Comparison of ENCODE assay signal across 8 cellular contexts in the genomic region with DNA sequence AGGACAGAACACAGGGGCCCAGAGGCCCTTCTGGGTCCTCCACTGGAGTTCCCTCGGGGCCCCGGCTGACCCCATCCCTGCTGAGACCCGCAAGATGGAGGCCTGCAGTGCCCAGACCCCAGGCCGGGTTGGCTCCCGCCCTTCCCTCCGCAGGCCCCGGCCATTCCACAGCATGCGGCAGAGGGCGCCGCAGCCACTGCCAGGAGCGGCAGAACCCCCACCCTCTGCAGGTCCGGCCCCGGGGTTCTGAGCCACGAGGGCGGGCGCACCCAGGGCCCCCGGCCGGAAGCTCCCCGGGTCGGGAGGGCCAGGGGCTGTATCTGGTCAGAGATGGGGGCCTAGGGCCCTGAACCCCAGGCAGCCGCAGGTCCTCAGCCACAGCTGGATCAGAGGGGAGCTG. TPM values are rescaled to one million over a fixed set of nuclear protein-coding genes. Genes with fewer than 3 reads are reported as not detected.
DNase-seq lines count a peak whose midpoint lies in the region; ATAC-seq, FAIRE-seq and TF ChIP-seq lines count a peak whose summit lies in the region.

No MANE protein-coding gene starts in this region.

- H4K20me1 ChIP-seq in DND-41 (ENCODE audit: insufficient read depth, low read length) (no peaks in the 10 kb centered on the region), OCI-LY7 (ENCODE audit: insufficient read depth, low read length) (no peaks in the 10 kb centered on the region)

- ATAC-seq in DND-41 (ENCODE audit: insufficient read depth, low read depth): 0 out of 3 replicates have a peak, but pooled peaks have one; percentile 14
- no peak for ATAC-seq in GM18517 (IDR thresholded peaks at IDR 0.05; ENCODE audit: unreplicated experiment)

- H3K4me3 ChIP-seq in DND-41 (ENCODE audit: low read depth in 1 of 2, low read length in 2 of 2): no peak overlapping the region
- no peak overlapping the region for H3K4me3 ChIP-seq in OCI-LY7 (ENCODE audit: low read depth, low read length, poor library complexity, severe bottlenecking)
- no peak overlapping the region for H3K4me3 ChIP-seq in astrocyte of the cerebellum (ENCODE audit: low read depth, low read length)

- no peak overlapping the region for H3K27ac Mint-ChIP-seq in nephron progenitor cell

- CTCF ChIA-PET in OCI-LY7 (lab: Charles Lee; ENCODE audit: unreplicated experiment): no interaction called here

- DNase-seq in DND-41 (no peak), OCI-LY7 (ENCODE audit: low spot score) (peak; percentile 49), astrocyte of the cerebellum (ENCODE audit: low read depth) (no peak), nephron progenitor cell (peak; percentile 51), occipital lobe (lab: John Stamatoyannopoulos, UW) (no peak), HTR-8/SVneo (ENCODE audit: insufficient read length, low spot score) (no peak), HCEC 1CT (no peak)

- no peaks in the 10 kb centered on the region for H3K9me2 ChIP-seq in OCI-LY7 (ENCODE audit: insufficient read depth, low read length)

- H3K4me3 Mint-ChIP-seq in nephron progenitor cell: no peak overlapping the region

- no peak overlapping the region for H3K9ac ChIP-seq in DND-41 (ENCODE audit: low read depth, low read length)

- intact Hi-C loops in OCI-LY7 (cut with micrococcal nuclease; ENCODE audit: unreplicated experiment): loop anchor here (10.0 kb wide), 1 partner anchor 186 kb away; a partner anchor contains a TSS

- H3K9me3 ChIP-seq in DND-41 (ENCODE audit: insufficient read depth, low read length, severe bottlenecking) (no peaks in the 10 kb centered on the region), OCI-LY7 (ENCODE audit: low read length) (no peaks in the 10 kb centered on the region)

- no peak for FAIRE-seq in HTR-8/SVneo (lab: Jason Lieb, UNC)

- peaks cover 25% of the 10 kb centered on the region for H3K4me1 Mint-ChIP-seq in nephron progenitor cell

- no peaks in the 10 kb centered on the region for H3K4me1 ChIP-seq in DND-41 (ENCODE audit: insufficient read depth, low read length)
- peaks cover 4% of the 10 kb centered on the region for H3K4me1 ChIP-seq in OCI-LY7 (ENCODE audit: insufficient read depth, low read length, poor library complexity, severe bottlenecking)

- in situ Hi-C loops in astrocyte of the cerebellum (cut with HindIII; ENCODE audit: low sequenced_read_pairs): no loop called here

- no peaks in the 10 kb centered on the region for H3K79me2 ChIP-seq in DND-41 (ENCODE audit: insufficient read depth, low read length)
- no peaks in the 10 kb centered on the region for H3K79me2 ChIP-seq in OCI-LY7 (ENCODE audit: insufficient read depth, low read depth, low read length)

- no peaks in the 10 kb centered on the region for H3K36me3 Mint-ChIP-seq in nephron progenitor cell (ENCODE audit: low read depth)

- no peaks in the 10 kb centered on the region for H3K27me3 Mint-ChIP-seq in nephron progenitor cell (ENCODE audit: low read depth, poor library complexity)

- H3K36me3 ChIP-seq in DND-41 (ENCODE audit: insufficient read depth, low read length): no peaks in the 10 kb centered on the region
- H3K36me3 ChIP-seq in OCI-LY7 (ENCODE audit: insufficient read depth, low read length): no peaks in the 10 kb centered on the region

- no peak overlapping the region for H2AFZ ChIP-seq in DND-41 (ENCODE audit: low read depth, low read length)
- no peak overlapping the region for H2AFZ ChIP-seq in OCI-LY7 (ENCODE audit: low read length)

- TF ChIP-seq CTCF in DND-41 (IDR thresholded peaks at IDR 0.05; ENCODE audit: borderline replicate concordance, extremely low read depth, low read length, poor library complexity, severe bottlenecking) (peak; percentile 7), OCI-LY7 (conservative IDR thresholded peaks at IDR 0.05; ENCODE audit: low read length) (peak; percentile 65), astrocyte of the cerebellum (IDR thresholded peaks at IDR 0.05; ENCODE audit: low read depth, low read length, missing control alignments) (peak; percentile 35), nephron progenitor cell (IDR thresholded peaks at IDR 0.05) (no peak)

- H3K4me2 ChIP-seq in DND-41 (ENCODE audit: insufficient read depth, low read length) (no peak overlapping the region), OCI-LY7 (ENCODE audit: low read length) (0 out of 2 replicates have a peak overlapping the region, but pooled peaks have one; percentile 9)

- H3K27ac ChIP-seq in DND-41 (ENCODE audit: low read length) (no peak overlapping the region), OCI-LY7 (ENCODE audit: low read depth, low read length, poor library complexity, severe bottlenecking) (no peak overlapping the region)

- H3K27me3 ChIP-seq in DND-41 (ENCODE audit: insufficient read depth, low read length, poor library complexity): no peaks in the 10 kb centered on the region

- peaks cover under 1% of the 10 kb centered on the region for H3K9me3 Mint-ChIP-seq in nephron progenitor cell

- POLR2A ChIA-PET in OCI-LY7 (lab: Charles Lee): no interaction called here

- no TSS peak for BruUV-seq in OCI-LY7 (replicated peaks; lab: Mats Ljungman, UMichigan)

RNA-seq across cellular contexts. Expression of a gene that starts 2.4 kb away (rescaled TPM):
- not detected in 2 replicates for total RNA-seq in OCI-LY7 (2014; rRNA removed; shearing (Covaris generic))
- not detected in 2 replicates for total RNA-seq in OCI-LY7 (2022)
- not detected for total RNA-seq in occipital lobe

RNA-seq across cellular contexts. Expression of a gene that starts 8.0 kb away (rescaled TPM):
- total RNA-seq in OCI-LY7 (2014; rRNA removed; shearing (Covaris generic)): 23.2 and 36.4 TPM in 2 replicates
- 16.5 and 17.0 TPM in 2 replicates for total RNA-seq in OCI-LY7 (2022)
- total RNA-seq in occipital lobe: 11.2 TPM

RNA-seq across cellular contexts. Expression of a gene that starts 14.0 kb away (rescaled TPM):
- 22.3 and 31.0 TPM in 2 replicates for total RNA-seq in OCI-LY7 (2014; rRNA removed; shearing (Covaris generic))
- total RNA-seq in OCI-LY7 (2022) (33.7 and 61.3 TPM in 2 replicates), occipital lobe (10.1 TPM)

RNA-seq across cellular contexts. Expression of a gene that starts 15.8 kb away (rescaled TPM):
- 0.46 and 0.85 TPM in 2 replicates for total RNA-seq in OCI-LY7 (2014; rRNA removed; shearing (Covaris generic))
- total RNA-seq in OCI-LY7 (2022): 1.1 and 2.5 TPM in 2 replicates
- total RNA-seq in occipital lobe: 0.16 TPM

RNA-seq across cellular contexts. Expression of a gene that starts 46.3 kb away (rescaled TPM):
- 29.6 and 31.1 TPM in 2 replicates for total RNA-seq in OCI-LY7 (2014; rRNA removed; shearing (Covaris generic))
- total RNA-seq in OCI-LY7 (2022) (60.3 and 62.4 TPM in 2 replicates), occipital lobe (29.2 TPM)

Comparison
In these comparisons a context has a peak if more than half of its experiments do, and no peak if none do; other contexts are left out.
1. DNase-seq: peak in OCI-LY7 (single experiment) and nephron progenitor cell (single experiment); none in DND-41 (single experiment), astrocyte of the cerebellum (single experiment), occipital lobe (single experiment), HTR-8/SVneo (single experiment) and HCEC 1CT (single experiment).